In the genomic region with DNA sequence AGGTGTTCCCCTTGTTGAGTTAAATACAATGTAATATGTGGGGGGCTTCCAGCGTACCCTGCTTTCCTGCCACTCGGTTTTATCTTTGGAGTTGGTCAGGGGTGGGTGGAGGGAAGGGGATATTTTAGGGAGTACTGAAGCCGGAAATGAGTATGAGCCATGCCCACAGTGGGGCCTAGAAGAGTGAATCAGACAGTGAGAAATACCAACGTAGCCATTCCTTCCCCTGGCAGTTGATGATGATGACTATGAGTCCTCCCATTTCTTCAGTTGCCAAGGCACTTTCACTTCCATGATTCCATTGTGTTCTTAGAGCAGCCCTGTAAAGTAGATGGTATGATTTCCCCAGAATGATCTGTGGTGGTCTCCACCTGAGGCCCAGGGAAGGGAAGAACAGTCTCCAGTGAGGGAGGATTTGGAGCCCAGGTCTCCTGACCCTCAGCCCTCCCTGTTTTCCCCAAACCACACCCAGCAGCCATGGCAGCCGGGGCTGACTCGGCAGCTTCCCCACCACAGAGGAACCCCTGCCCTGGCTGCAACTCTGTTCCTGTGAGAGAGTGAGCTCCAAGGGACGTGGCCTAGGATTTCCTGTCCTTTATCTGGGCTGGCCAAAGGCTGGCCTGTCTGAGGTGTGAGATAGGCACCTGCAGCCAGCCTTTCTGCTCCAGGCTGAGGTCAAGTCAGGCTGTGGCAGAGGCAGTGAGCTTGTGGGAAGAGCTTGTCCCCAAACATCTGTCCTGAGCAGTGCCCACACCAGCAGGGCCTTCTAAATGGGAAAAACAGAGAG, we compare ENCODE assay signal across 1 cellular context.
TF ChIP-seq lines count a peak whose summit lies in the region.

No MANE protein-coding gene starts in this region.

TF ChIP-seq in SK-N-SH, 30 proteins besides CTCF, POLR2A, EP300 and RAD21 (continued from another document):
- TF ChIP-seq, protein P1, sequence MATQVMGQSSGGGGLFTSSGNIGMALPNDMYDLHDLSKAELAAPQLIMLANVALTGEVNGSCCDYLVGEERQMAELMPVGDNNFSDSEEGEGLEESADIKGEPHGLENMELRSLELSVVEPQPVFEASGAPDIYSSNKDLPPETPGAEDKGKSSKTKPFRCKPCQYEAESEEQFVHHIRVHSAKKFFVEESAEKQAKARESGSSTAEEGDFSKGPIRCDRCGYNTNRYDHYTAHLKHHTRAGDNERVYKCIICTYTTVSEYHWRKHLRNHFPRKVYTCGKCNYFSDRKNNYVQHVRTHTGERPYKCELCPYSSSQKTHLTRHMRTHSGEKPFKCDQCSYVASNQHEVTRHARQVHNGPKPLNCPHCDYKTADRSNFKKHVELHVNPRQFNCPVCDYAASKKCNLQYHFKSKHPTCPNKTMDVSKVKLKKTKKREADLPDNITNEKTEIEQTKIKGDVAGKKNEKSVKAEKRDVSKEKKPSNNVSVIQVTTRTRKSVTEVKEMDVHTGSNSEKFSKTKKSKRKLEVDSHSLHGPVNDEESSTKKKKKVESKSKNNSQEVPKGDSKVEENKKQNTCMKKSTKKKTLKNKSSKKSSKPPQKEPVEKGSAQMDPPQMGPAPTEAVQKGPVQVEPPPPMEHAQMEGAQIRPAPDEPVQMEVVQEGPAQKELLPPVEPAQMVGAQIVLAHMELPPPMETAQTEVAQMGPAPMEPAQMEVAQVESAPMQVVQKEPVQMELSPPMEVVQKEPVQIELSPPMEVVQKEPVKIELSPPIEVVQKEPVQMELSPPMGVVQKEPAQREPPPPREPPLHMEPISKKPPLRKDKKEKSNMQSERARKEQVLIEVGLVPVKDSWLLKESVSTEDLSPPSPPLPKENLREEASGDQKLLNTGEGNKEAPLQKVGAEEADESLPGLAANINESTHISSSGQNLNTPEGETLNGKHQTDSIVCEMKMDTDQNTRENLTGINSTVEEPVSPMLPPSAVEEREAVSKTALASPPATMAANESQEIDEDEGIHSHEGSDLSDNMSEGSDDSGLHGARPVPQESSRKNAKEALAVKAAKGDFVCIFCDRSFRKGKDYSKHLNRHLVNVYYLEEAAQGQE (IDR thresholded peaks at IDR 0.05; ENCODE audit: low read depth, low read length) = no peak
- no peak for TF ChIP-seq FOXJ3 (CRISPR knock-in tag; IDR thresholded peaks at IDR 0.05)
- TF ChIP-seq, protein P2, sequence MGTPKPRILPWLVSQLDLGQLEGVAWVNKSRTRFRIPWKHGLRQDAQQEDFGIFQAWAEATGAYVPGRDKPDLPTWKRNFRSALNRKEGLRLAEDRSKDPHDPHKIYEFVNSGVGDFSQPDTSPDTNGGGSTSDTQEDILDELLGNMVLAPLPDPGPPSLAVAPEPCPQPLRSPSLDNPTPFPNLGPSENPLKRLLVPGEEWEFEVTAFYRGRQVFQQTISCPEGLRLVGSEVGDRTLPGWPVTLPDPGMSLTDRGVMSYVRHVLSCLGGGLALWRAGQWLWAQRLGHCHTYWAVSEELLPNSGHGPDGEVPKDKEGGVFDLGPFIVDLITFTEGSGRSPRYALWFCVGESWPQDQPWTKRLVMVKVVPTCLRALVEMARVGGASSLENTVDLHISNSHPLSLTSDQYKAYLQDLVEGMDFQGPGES (IDR thresholded peaks at IDR 0.05; ENCODE audit: low read depth, low read length) = no peak
- TF ChIP-seq FOXM1 (IDR thresholded peaks at IDR 0.05; ENCODE audit: low read depth) = no peak
- TF ChIP-seq SIN3A (IDR thresholded peaks at IDR 0.05; ENCODE audit: borderline replicate concordance, low read depth, low read length) = no peak
- TF ChIP-seq, protein P3, sequence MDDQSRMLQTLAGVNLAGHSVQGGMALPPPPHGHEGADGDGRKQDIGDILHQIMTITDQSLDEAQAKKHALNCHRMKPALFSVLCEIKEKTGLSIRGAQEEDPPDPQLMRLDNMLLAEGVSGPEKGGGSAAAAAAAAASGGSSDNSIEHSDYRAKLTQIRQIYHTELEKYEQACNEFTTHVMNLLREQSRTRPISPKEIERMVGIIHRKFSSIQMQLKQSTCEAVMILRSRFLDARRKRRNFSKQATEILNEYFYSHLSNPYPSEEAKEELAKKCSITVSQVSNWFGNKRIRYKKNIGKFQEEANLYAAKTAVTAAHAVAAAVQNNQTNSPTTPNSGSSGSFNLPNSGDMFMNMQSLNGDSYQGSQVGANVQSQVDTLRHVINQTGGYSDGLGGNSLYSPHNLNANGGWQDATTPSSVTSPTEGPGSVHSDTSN (IDR thresholded peaks at IDR 0.05) = no peak
- TF ChIP-seq JUND (IDR thresholded peaks at IDR 0.05) = peak; percentile 27
- TF ChIP-seq, protein P4, sequence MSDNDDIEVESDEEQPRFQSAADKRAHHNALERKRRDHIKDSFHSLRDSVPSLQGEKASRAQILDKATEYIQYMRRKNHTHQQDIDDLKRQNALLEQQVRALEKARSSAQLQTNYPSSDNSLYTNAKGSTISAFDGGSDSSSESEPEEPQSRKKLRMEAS (IDR thresholded peaks at IDR 0.05; ENCODE audit: low read depth) = no peak
- TF ChIP-seq RXRA (IDR thresholded peaks at IDR 0.05; ENCODE audit: borderline replicate concordance, low read depth) = no peak
- TF ChIP-seq TEAD4 (IDR thresholded peaks at IDR 0.05; ENCODE audit: borderline replicate concordance, insufficient read depth) = no peak
- 0 out of 2 replicates have a peak, but pooled peaks have one; percentile 18 for TF ChIP-seq TCF12 (IDR thresholded peaks at IDR 0.05)
- TF ChIP-seq FOSL2 (IDR thresholded peaks at IDR 0.05; ENCODE audit: borderline replicate concordance, low read depth) = peak; percentile 61; the same call in 1 of the 2 replicates
- no peak for TF ChIP-seq RCOR1 (IDR thresholded peaks at IDR 0.05; ENCODE audit: low read length)
- TF ChIP-seq, protein P5, sequence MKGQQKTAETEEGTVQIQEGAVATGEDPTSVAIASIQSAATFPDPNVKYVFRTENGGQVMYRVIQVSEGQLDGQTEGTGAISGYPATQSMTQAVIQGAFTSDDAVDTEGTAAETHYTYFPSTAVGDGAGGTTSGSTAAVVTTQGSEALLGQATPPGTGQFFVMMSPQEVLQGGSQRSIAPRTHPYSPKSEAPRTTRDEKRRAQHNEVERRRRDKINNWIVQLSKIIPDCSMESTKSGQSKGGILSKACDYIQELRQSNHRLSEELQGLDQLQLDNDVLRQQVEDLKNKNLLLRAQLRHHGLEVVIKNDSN (IDR thresholded peaks at IDR 0.05; ENCODE audit: borderline replicate concordance, low read depth) = no peak
